24 cellular contexts compared by ENCODE assay signal in genomic region chr2:98561018-98561417, GRCh38. TPM values are rescaled to one million over a fixed set of nuclear protein-coding genes. Genes with fewer than 3 reads are reported as not detected.
DNase-seq lines count a peak whose midpoint lies in the region; ATAC-seq and TF ChIP-seq lines count a peak whose summit lies in the region.
"Had no signal": no experiment of that assay in that cellular context is flagged by ENCODE, and none has a peak within 500 bp of the region (broad histone marks: within the 10 kb centered on the region; RNA-seq: fewer than 3 reads in every experiment).

No MANE protein-coding gene starts in this region.

- ATAC-seq in activated naive CD8-positive, alpha-beta T cell treated with anti-CD3 and anti-CD28 coated beads, Interleukin-2, amount 50 U/mL, for 24 hours: no peak
- no peak for ATAC-seq in naive thymus-derived CD8-positive, alpha-beta T cell
- no peak for ATAC-seq in left lobe of liver
- ATAC-seq: foreskin keratinocyte, left lung, right lobe of liver had no signal

- H3K4me1 Mint-ChIP-seq in activated naive CD8-positive, alpha-beta T cell (ENCODE audit: low read depth): peaks cover 20% of the 10 kb centered on the region
- peaks cover 32% of the 10 kb centered on the region for H3K4me1 Mint-ChIP-seq in activated naive CD8-positive, alpha-beta T cell treated with anti-CD3 and anti-CD28 coated beads, Interleukin-2, amount 50 U/mL, for 24 hours
- peaks cover 17 to 41% (median 37%) of the 10 kb centered on the region in 4 donors for H3K4me1 Mint-ChIP-seq in naive thymus-derived CD8-positive, alpha-beta T cell
- H3K4me1 Mint-ChIP-seq: neural crest cell had no signal

- H3K9me3 Mint-ChIP-seq in activated naive CD8-positive, alpha-beta T cell (ENCODE audit: low read depth): no peaks in the 10 kb centered on the region
- H3K9me3 Mint-ChIP-seq in activated naive CD8-positive, alpha-beta T cell treated with anti-CD3 and anti-CD28 coated beads, Interleukin-2, amount 50 U/mL, for 24 hours: no peaks in the 10 kb centered on the region
- no peaks in the 10 kb centered on the region for H3K9me3 Mint-ChIP-seq in naive thymus-derived CD8-positive, alpha-beta T cell
- H3K9me3 Mint-ChIP-seq: mesothelial cell of epicardium; neural crest cell; T-helper 2 cell treated with Interferon-gamma antibody and Interleukin-4, amounts not matched to agents 5 μg/mL and 100 μg/mL, for 36 hours had no signal

- H3K9me3 ChIP-seq in adrenal gland (replicated peaks in 1 of 3) (no peaks in the 10 kb centered on the region), tibial artery (no peaks in the 10 kb centered on the region)
- H3K9me3 ChIP-seq: BLaER1 treated with 17β-estradiol and CSF1 and Interleukin-3, amounts not matched to agents 10 nM and 100 nM; left lung; right lobe of liver had no signal

- H3K4me1 ChIP-seq in adrenal gland (replicated peaks in 1 of 2) (peaks cover 33 to 40% of the 10 kb centered on the region in 2 donors), tibial artery (peaks cover 0 to 47% (median 20%) of the 10 kb centered on the region in 4 donors)
- H3K4me1 ChIP-seq: foreskin keratinocyte, right lobe of liver had no signal

- TF ChIP-seq CTCF in adrenal gland (IDR thresholded peaks at IDR 0.05) (no peak), tibial artery (IDR thresholded peaks at IDR 0.05) (no peak)

- WGBS in adrenal gland, 4 donors: 92 to 95% (median 94%) methylated on average over 9 of the region's 9 CpGs

- TF ChIP-seq POLR2A in adrenal gland (IDR thresholded peaks at IDR 0.05): no peak

- no peak for DNase-seq in activated naive CD8-positive, alpha-beta T cell treated with anti-CD3 and anti-CD28 coated beads, Interleukin-2, amount 50 U/mL, for 24 hours
- DNase-seq in adrenal gland (no peak), tibial artery (no peak), NOMO-1 treated with dmso at 0.1 percent for 144 hours (lab: John Stamatoyannopoulos, UW; ENCODE audit: unreplicated experiment) (no peak), NCI-H1092 treated with DMSO at 0.1 percent for 48 hours (lab: John Stamatoyannopoulos, UW) (no peak), left lobe of liver (ENCODE audit: low spot score) (no peak)
- DNase-seq in naive thymus-derived CD8-positive, alpha-beta T cell: no peak
- DNase-seq: activated CD4-positive, alpha-beta T cell treated with anti-CD3 and anti-CD28 coated beads for 4 hours; effector memory CD4-positive, alpha-beta T cell; foreskin keratinocyte; left lung; NCI-H1092; NCI-H1930; NCI-H345; NCI-H774; right lobe of liver; stimulated activated CD4-positive, alpha-beta T cell treated with anti-CD3 and anti-CD28 coated beads, Interleukin-15, amount 100 ng/mL, for 24 hours had no signal

- H3K36me3 Mint-ChIP-seq in activated naive CD8-positive, alpha-beta T cell: no peaks in the 10 kb centered on the region
- H3K36me3 Mint-ChIP-seq in activated naive CD8-positive, alpha-beta T cell treated with anti-CD3 and anti-CD28 coated beads, Interleukin-2, amount 50 U/mL, for 24 hours (ENCODE audit: low read depth): peaks cover 2% of the 10 kb centered on the region
- peaks cover 0 to 95% (median 9%) of the 10 kb centered on the region in 3 donors for H3K36me3 Mint-ChIP-seq in naive thymus-derived CD8-positive, alpha-beta T cell

- POLR2A ChIA-PET in naive thymus-derived CD8-positive, alpha-beta T cell (lab: Charles Lee): no interaction called here

- H3K27ac ChIP-seq in adrenal gland (peak overlapping the region; percentile 14 to 91 (median 79)), tibial artery (peak overlapping the region; percentile 83 to 86)
- H3K27ac ChIP-seq: foreskin keratinocyte, hepatocyte, right lobe of liver had no signal

- intact Hi-C loops in adrenal gland (cut with DNase I) (loop anchor here in 1 of 2 donors (10.0 kb wide), 1 partner anchor 146 kb away; no protein-coding TSS in a partner anchor), tibial artery (cut with DNase I; ENCODE audit: low total_unique reads) (loop anchor here (5.0 kb wide), 1 partner anchor 46 kb away; the partner anchor contains the start of genes COA5 and UNC50)

- H3K4me3 Mint-ChIP-seq in activated naive CD8-positive, alpha-beta T cell: no peak overlapping the region
- no peak overlapping the region for H3K4me3 Mint-ChIP-seq in activated naive CD8-positive, alpha-beta T cell treated with anti-CD3 and anti-CD28 coated beads, Interleukin-2, amount 50 U/mL, for 24 hours
- no peak overlapping the region for H3K4me3 Mint-ChIP-seq in naive thymus-derived CD8-positive, alpha-beta T cell
- H3K4me3 Mint-ChIP-seq: mesothelial cell of epicardium; neural crest cell; T-helper 2 cell treated with Interferon-gamma antibody and Interleukin-4, amounts not matched to agents 5 μg/mL and 100 μg/mL, for 36 hours had no signal

- no peaks in the 10 kb centered on the region for H3K27me3 ChIP-seq in adrenal gland
- H3K27me3 ChIP-seq in tibial artery: no peaks in the 10 kb centered on the region
- H3K27me3 ChIP-seq: BLaER1 treated with 17β-estradiol and CSF1 and Interleukin-3, amounts not matched to agents 10 nM and 100 nM; brain microvascular endothelial cell; foreskin keratinocyte; hepatocyte; left lung; right lobe of liver had no signal

- no peaks in the 10 kb centered on the region for H3K27me3 Mint-ChIP-seq in activated naive CD8-positive, alpha-beta T cell
- H3K27me3 Mint-ChIP-seq in activated naive CD8-positive, alpha-beta T cell treated with anti-CD3 and anti-CD28 coated beads, Interleukin-2, amount 50 U/mL, for 24 hours: no peaks in the 10 kb centered on the region
- no peaks in the 10 kb centered on the region for H3K27me3 Mint-ChIP-seq in naive thymus-derived CD8-positive, alpha-beta T cell

- peaks cover 0 to 44% of the 10 kb centered on the region in 2 donors for H3K36me3 ChIP-seq in adrenal gland (replicated peaks in 1 of 2)
- peaks cover 6 to 50% (median 27%) of the 10 kb centered on the region in 3 donors for H3K36me3 ChIP-seq in tibial artery

- peak overlapping the region; percentile 5 for H3K27ac Mint-ChIP-seq in activated naive CD8-positive, alpha-beta T cell
- no peak overlapping the region for H3K27ac Mint-ChIP-seq in activated naive CD8-positive, alpha-beta T cell treated with anti-CD3 and anti-CD28 coated beads, Interleukin-2, amount 50 U/mL, for 24 hours
- peak overlapping the region in 6 of 10 donors; percentile 30 to 79 (median 58) for H3K27ac Mint-ChIP-seq in naive thymus-derived CD8-positive, alpha-beta T cell

- H3K4me3 ChIP-seq in adrenal gland: no peak overlapping the region
- H3K4me3 ChIP-seq in tibial artery: no peak overlapping the region
- H3K4me3 ChIP-seq: BLaER1 treated with 17β-estradiol and CSF1 and Interleukin-3, amounts not matched to agents 10 nM and 100 nM; hepatocyte; left lung; right lobe of liver had no signal

RNA-seq across cellular contexts. Expression of gene COA5, which starts 47.3 kb away (rescaled TPM):
- 10 to 100 TPM; 18.9 to 70.0 (median 36.6) TPM for total RNA-seq in adrenal gland
- 10 to 100 TPM; 36.5 to 76.0 (median 57.0) TPM for polyA plus RNA-seq in adrenal gland
- 10 to 100 TPM; 44.9 to 48.6 TPM for total RNA-seq in naive thymus-derived CD8-positive, alpha-beta T cell
- 10 to 100 TPM; 29.8 to 43.8 (median 42.4) TPM for polyA plus RNA-seq in naive thymus-derived CD8-positive, alpha-beta T cell
- 21.2 TPM for total RNA-seq in left lobe of liver

RNA-seq across cellular contexts. Expression of gene UNC50, which starts 47.4 kb away (rescaled TPM):
- total RNA-seq in adrenal gland (10 to 100 TPM; 48.6 to 72.4 (median 55.1) TPM), left lobe of liver (18.3 TPM)
- 10 to 100 TPM; 43.5 to 75.1 (median 50.3) TPM for polyA plus RNA-seq in adrenal gland
- total RNA-seq in naive thymus-derived CD8-positive, alpha-beta T cell: 10 to 100 TPM; 41.3 to 45.1 TPM
- 10 to 100 TPM; 32.1 to 41.7 (median 36.3) TPM for polyA plus RNA-seq in naive thymus-derived CD8-positive, alpha-beta T cell
